ENCODE assay signal across 16 cellular contexts in genomic region chr13:112901951-112902651, GRCh38.
DNase-seq lines count a peak whose midpoint lies in the region; ATAC-seq and TF ChIP-seq lines count a peak whose summit lies in the region.
"Had no signal": no experiment of that assay in that cellular context is flagged by ENCODE, and none has a peak within 500 bp of the region (broad histone marks: within the 10 kb centered on the region; RNA-seq: fewer than 3 reads in every experiment).

No MANE protein-coding gene starts in this region.

- H3K27me3 ChIP-seq in Peyer's patch (no peaks in the 10 kb centered on the region), left lung (peaks cover 0 to 13% of the 10 kb centered on the region in 2 donors), mesendoderm (ENCODE audit: insufficient read depth, low read length, poor library complexity) (no peaks in the 10 kb centered on the region)
- H3K27me3 ChIP-seq: heart left ventricle, ovary had no signal

- H3K4me1 ChIP-seq in Peyer's patch (no peaks in the 10 kb centered on the region), left lung (no peaks in the 10 kb centered on the region), mesendoderm (ENCODE audit: control insufficient read depth, low read depth, low read length) (no peaks in the 10 kb centered on the region)
- H3K4me1 ChIP-seq: heart left ventricle had no signal

- no peak for TF ChIP-seq CTCF in Peyer's patch (IDR thresholded peaks at IDR 0.05)
- TF ChIP-seq CTCF in choroid plexus epithelial cell (conservative IDR thresholded peaks at IDR 0.05; ENCODE audit: low read depth, low read length): no peak
- TF ChIP-seq CTCF in left lung (IDR thresholded peaks at IDR 0.05): no peak

- DNase-seq in Peyer's patch (peak in 2 of 3 donors; percentile 34 to 41), choroid plexus epithelial cell (ENCODE audit: low read depth) (peak; percentile 19), left lung (peak in 1 of 2 donors; percentile 67), sciatic nerve (ENCODE audit: low spot score) (peak; percentile 17), mesendoderm (no peak)
- DNase-seq in activated CD4-positive, alpha-beta T cell treated with anti-CD3 and anti-CD28 coated beads, Interleukin-2, amount 10 ng/mL, durations not matched to agents 7 days and 5 days: no peak
- no peak for DNase-seq in activated CD4-positive, alpha-beta T cell treated with anti-CD3 and anti-CD28 coated beads for 36 hours
- DNase-seq: activated CD4-positive, alpha-beta T cell treated with anti-CD3 and anti-CD28 coated beads, Interleukin-2, amount 50 U/mL, for 1 hour; activated naive CD4-positive, alpha-beta T cell treated with anti-CD3 and anti-CD28 coated beads for 36 hours; Calu3; heart left ventricle; IMR-90; trophoblast cell had no signal

- no peak overlapping the region for H4K8ac ChIP-seq in mesendoderm (ENCODE audit: low read depth, low read length)

- POLR2A ChIA-PET in activated CD4-positive, alpha-beta T cell treated with anti-CD3 and anti-CD28 coated beads, Interleukin-2, amount 10 ng/mL, durations not matched to agents 7 days and 5 days (lab: Charles Lee): no interaction called here
- POLR2A ChIA-PET in activated CD4-positive, alpha-beta T cell treated with anti-CD3 and anti-CD28 coated beads for 36 hours (lab: Charles Lee): no interaction called here

- no peaks in the 10 kb centered on the region for H3K36me3 ChIP-seq in Peyer's patch
- H3K36me3 ChIP-seq in left lung: no peaks in the 10 kb centered on the region
- H3K36me3 ChIP-seq in mesendoderm (ENCODE audit: control insufficient read depth, insufficient read depth, low read length): no peaks in the 10 kb centered on the region
- H3K36me3 ChIP-seq: heart left ventricle, ovary had no signal

- H3K18ac ChIP-seq in mesendoderm (ENCODE audit: low read length): no peak overlapping the region

- H3K4ac ChIP-seq in mesendoderm (ENCODE audit: low read depth, low read length): no peak overlapping the region

- H3K56ac ChIP-seq in mesendoderm (ENCODE audit: low read length): no peak overlapping the region

- H3K9me3 Mint-ChIP-seq in activated CD4-positive, alpha-beta T cell treated with anti-CD3 and anti-CD28 coated beads, Interleukin-2, amount 10 ng/mL, durations not matched to agents 7 days and 5 days: peaks cover 6% of the 10 kb centered on the region
- H3K9me3 Mint-ChIP-seq in activated CD4-positive, alpha-beta T cell treated with anti-CD3 and anti-CD28 coated beads for 36 hours (ENCODE audit: low read depth): peaks cover 8% of the 10 kb centered on the region

- no peak overlapping the region for H2BK120ac ChIP-seq in mesendoderm (ENCODE audit: low read depth, low read length)

- intact Hi-C loops in left lung (cut with DNase I): no loop called here
- intact Hi-C loops in sciatic nerve (cut with DNase I): no loop called here
- intact Hi-C loops in activated CD4-positive, alpha-beta T cell treated with anti-CD3 and anti-CD28 coated beads for 36 hours (cut with DNase I, micrococcal nuclease): no loop called here

- H3K9me3 ChIP-seq in Peyer's patch: no peaks in the 10 kb centered on the region
- peaks cover 0 to 15% of the 10 kb centered on the region in 2 donors for H3K9me3 ChIP-seq in left lung
- H3K9me3 ChIP-seq: ovary had no signal

- no peak overlapping the region for H3K9ac ChIP-seq in mesendoderm (ENCODE audit: low read length)

- no peak overlapping the region for H4K5ac ChIP-seq in mesendoderm (ENCODE audit: low read length)

- H3K27me3 Mint-ChIP-seq in activated CD4-positive, alpha-beta T cell treated with anti-CD3 and anti-CD28 coated beads, Interleukin-2, amount 10 ng/mL, durations not matched to agents 7 days and 5 days: no peaks in the 10 kb centered on the region
- H3K27me3 Mint-ChIP-seq in activated CD4-positive, alpha-beta T cell treated with anti-CD3 and anti-CD28 coated beads for 36 hours: no peaks in the 10 kb centered on the region

- no peaks in the 10 kb centered on the region for H3K36me3 Mint-ChIP-seq in activated CD4-positive, alpha-beta T cell treated with anti-CD3 and anti-CD28 coated beads, Interleukin-2, amount 10 ng/mL, durations not matched to agents 7 days and 5 days (ENCODE audit: low read depth)
- H3K36me3 Mint-ChIP-seq in activated CD4-positive, alpha-beta T cell treated with anti-CD3 and anti-CD28 coated beads for 36 hours (ENCODE audit: low read depth): no peaks in the 10 kb centered on the region

- no peaks in the 10 kb centered on the region for H3K79me1 ChIP-seq in mesendoderm (ENCODE audit: low read length)

- no peak overlapping the region for H2BK15ac ChIP-seq in mesendoderm (replicated peaks; ENCODE audit: low read depth)

- H3K23ac ChIP-seq in mesendoderm (ENCODE audit: low read length): no peak overlapping the region

- H3K4me3 Mint-ChIP-seq in activated CD4-positive, alpha-beta T cell treated with anti-CD3 and anti-CD28 coated beads, Interleukin-2, amount 10 ng/mL, durations not matched to agents 7 days and 5 days: no peak overlapping the region
- no peak overlapping the region for H3K4me3 Mint-ChIP-seq in activated CD4-positive, alpha-beta T cell treated with anti-CD3 and anti-CD28 coated beads for 36 hours
- H3K4me3 Mint-ChIP-seq: activated naive CD4-positive, alpha-beta T cell treated with anti-CD3 and anti-CD28 coated beads for 36 hours had no signal

- H3K4me1 Mint-ChIP-seq in activated CD4-positive, alpha-beta T cell treated with anti-CD3 and anti-CD28 coated beads, Interleukin-2, amount 10 ng/mL, durations not matched to agents 7 days and 5 days: no peaks in the 10 kb centered on the region
- H3K4me1 Mint-ChIP-seq in activated CD4-positive, alpha-beta T cell treated with anti-CD3 and anti-CD28 coated beads for 36 hours: no peaks in the 10 kb centered on the region

- no peaks in the 10 kb centered on the region for H3K79me2 ChIP-seq in mesendoderm (ENCODE audit: control insufficient read depth, insufficient read depth, low read length)

- no peak overlapping the region for H2BK5ac ChIP-seq in mesendoderm (ENCODE audit: low read length)

- H3K4me3 ChIP-seq in Peyer's patch (no peak overlapping the region), choroid plexus epithelial cell (ENCODE audit: low read depth, low read length) (no peak overlapping the region), left lung (no peak overlapping the region), mesendoderm (ENCODE audit: low read length) (no peak overlapping the region)
- H3K4me3 ChIP-seq: heart left ventricle, ovary, smooth muscle cell had no signal

- no peak for TF ChIP-seq POLR2A in Peyer's patch (IDR thresholded peaks at IDR 0.05)

- no peak overlapping the region for H2AK5ac ChIP-seq in mesendoderm (ENCODE audit: low read length)

- H3K27ac Mint-ChIP-seq in activated CD4-positive, alpha-beta T cell treated with anti-CD3 and anti-CD28 coated beads, Interleukin-2, amount 10 ng/mL, durations not matched to agents 7 days and 5 days: no peak overlapping the region
- no peak overlapping the region for H3K27ac Mint-ChIP-seq in activated CD4-positive, alpha-beta T cell treated with anti-CD3 and anti-CD28 coated beads for 36 hours
- H3K27ac Mint-ChIP-seq: activated naive CD4-positive, alpha-beta T cell treated with anti-CD3 and anti-CD28 coated beads for 36 hours had no signal

- WGBS in mesendoderm (ENCODE audit: extremely low coverage, insufficient coverage, low lambda C conversion rate): no CpG with 5 or more reads among the region's 17 CpGs

- no peak overlapping the region for H3K4me2 ChIP-seq in mesendoderm (ENCODE audit: low read length)
- H3K4me2 ChIP-seq: smooth muscle cell had no signal

- peak; percentile 81 for ATAC-seq in left lung
- ATAC-seq in sciatic nerve: no peak
- no peak for ATAC-seq in activated CD4-positive, alpha-beta T cell treated with anti-CD3 and anti-CD28 coated beads for 36 hours
- no peak for ATAC-seq in HG03439 (IDR thresholded peaks at IDR 0.05; ENCODE audit: unreplicated experiment)
- ATAC-seq: heart left ventricle had no signal

- CTCF ChIA-PET in activated CD4-positive, alpha-beta T cell treated with anti-CD3 and anti-CD28 coated beads, Interleukin-2, amount 10 ng/mL, durations not matched to agents 7 days and 5 days (lab: Charles Lee): no interaction called here
- CTCF ChIA-PET in activated CD4-positive, alpha-beta T cell treated with anti-CD3 and anti-CD28 coated beads for 36 hours (lab: Charles Lee): no interaction called here

- no peak overlapping the region for H3K27ac ChIP-seq in Peyer's patch
- H3K27ac ChIP-seq in left lung: peak overlapping the region in 1 of 2 donors; percentile 17
- no peak overlapping the region for H3K27ac ChIP-seq in mesendoderm (ENCODE audit: low read depth, low read length)
- H3K27ac ChIP-seq: heart left ventricle, ovary had no signal

Comparison
In these comparisons a context has a peak if more than half of its experiments do, and no peak if none do; other contexts are left out.
1. DNase-seq: peak in Peyer's patch (2 of 3), choroid plexus epithelial cell (single experiment) and sciatic nerve (single experiment); none in activated CD4-positive, alpha-beta T cell treated with anti-CD3 and anti-CD28 coated beads, Interleukin-2, amount 10 ng/mL, durations not matched to agents 7 days and 5 days (single experiment), mesendoderm (single experiment) and activated CD4-positive, alpha-beta T cell treated with anti-CD3 and anti-CD28 coated beads for 36 hours (single experiment).